ENCODE assay signal across 1 cellular context in genomic region chr11:61429691-61430582, GRCh38.
TF ChIP-seq lines count a peak whose summit lies in the region.

Gene CPSF7, minus strand, starts transcription at chr11:61429975. Its CDS starts 740 bp downstream, at chr11:61429235.
Gene SDHAF2, plus strand, starts transcription at chr11:61430124. Its CDS starts 23 bp downstream, at chr11:61430147.

TF ChIP-seq in K562, 482 proteins besides CTCF, POLR2A, EP300 and RAD21 (continued from another document):
- TF ChIP-seq NKRF (IDR thresholded peaks at IDR 0.05; ENCODE audit: borderline replicate concordance) = peak; percentile 41
- peak in 1 of 2 experiments; percentile 74; a peak in 3 of 4 replicates for TF ChIP-seq TEAD1 (CRISPR knock-in tag; IDR thresholded peaks at IDR 0.05)
